1 cellular context compared by ENCODE assay signal in genomic region chr16:89343501-89344291, GRCh38.
TF ChIP-seq lines count a peak whose summit lies in the region.

No MANE protein-coding gene starts in this region.

TF ChIP-seq in HEK293, 187 proteins besides CTCF, POLR2A, EP300 and RAD21 (continued from another document and continues in another):
- TF ChIP-seq PRDM2 (tag by site-specific recombination; IDR thresholded peaks at IDR 0.05; ENCODE audit: borderline replicate concordance) = no peak
- TF ChIP-seq ZNF518A (tag by site-specific recombination; conservative IDR thresholded peaks at IDR 0.05; ENCODE audit: low read depth) = no peak
- TF ChIP-seq ZNF112 (tag by site-specific recombination; IDR thresholded peaks at IDR 0.05) = no peak
- TF ChIP-seq ZNF510 (tag by site-specific recombination; IDR thresholded peaks at IDR 0.05; ENCODE audit: insufficient replicate concordance) = no peak
- 0 out of 2 replicates have a peak, but pooled peaks have one; percentile 52 for TF ChIP-seq ZSCAN30 (tag by site-specific recombination; IDR thresholded peaks at IDR 0.05)
- TF ChIP-seq ZNF639 (tag by site-specific recombination; IDR thresholded peaks at IDR 0.05) = no peak
- TF ChIP-seq ZBTB20 (tag by site-specific recombination; IDR thresholded peaks at IDR 0.05) = no peak
- TF ChIP-seq ZNF16 (tag by site-specific recombination; IDR thresholded peaks at IDR 0.05; ENCODE audit: low read depth) = no peak
- no peak for TF ChIP-seq ZNF302 (tag by site-specific recombination; IDR thresholded peaks at IDR 0.05; ENCODE audit: low read depth)
- TF ChIP-seq ZNF830 (tag by site-specific recombination; IDR thresholded peaks at IDR 0.05; ENCODE audit: low read depth) = no peak
- no peak for TF ChIP-seq ZNF239 (tag by site-specific recombination; IDR thresholded peaks at IDR 0.05)
- no peak for TF ChIP-seq ZNF391 (tag by site-specific recombination; IDR thresholded peaks at IDR 0.05; ENCODE audit: borderline replicate concordance, low read depth)
- TF ChIP-seq ZNF133 (tag by site-specific recombination; IDR thresholded peaks at IDR 0.05) = no peak
- TF ChIP-seq GLIS2 (tag by site-specific recombination; IDR thresholded peaks at IDR 0.05) = peak; percentile 91
- TF ChIP-seq ZNF292 (tag by site-specific recombination; IDR thresholded peaks at IDR 0.05; ENCODE audit: borderline replicate concordance, low read depth) = no peak
- TF ChIP-seq ZNF776 (tag by site-specific recombination; IDR thresholded peaks at IDR 0.05; ENCODE audit: borderline replicate concordance) = no peak
- no peak for TF ChIP-seq OVOL3 (tag by site-specific recombination; IDR thresholded peaks at IDR 0.05)
- TF ChIP-seq PRDM4 (tag by site-specific recombination; IDR thresholded peaks at IDR 0.05) = 0 out of 2 replicates have a peak, but pooled peaks have one; percentile 15
- TF ChIP-seq ZNF837 (tag by site-specific recombination; IDR thresholded peaks at IDR 0.05) = no peak
- TF ChIP-seq HIC1 (tag by site-specific recombination; IDR thresholded peaks at IDR 0.05) = peak; percentile 56; the same call in 1 of the 2 replicates
- TF ChIP-seq ZNF658 (tag by site-specific recombination; IDR thresholded peaks at IDR 0.05) = no peak
- no peak for TF ChIP-seq ZNF501 (tag by site-specific recombination; IDR thresholded peaks at IDR 0.05)
- no peak for TF ChIP-seq ZNF692 (tag by site-specific recombination; IDR thresholded peaks at IDR 0.05)
- TF ChIP-seq SP3 (tag by site-specific recombination; IDR thresholded peaks at IDR 0.05) = peak; percentile 47; the same call in 1 of the 2 replicates
- TF ChIP-seq ZNF174 (tag by site-specific recombination; IDR thresholded peaks at IDR 0.05) = no peak
- peak; percentile 95 for TF ChIP-seq FEZF1 (tag by site-specific recombination; IDR thresholded peaks at IDR 0.05)
- no peak for TF ChIP-seq ZNF585B (tag by site-specific recombination; IDR thresholded peaks at IDR 0.05)
- TF ChIP-seq ZSCAN18 (tag by site-specific recombination; IDR thresholded peaks at IDR 0.05) = no peak
- TF ChIP-seq ZIC2 (tag by site-specific recombination; IDR thresholded peaks at IDR 0.05) = peak; percentile 98
- no peak for TF ChIP-seq ZNF560 (tag by site-specific recombination; IDR thresholded peaks at IDR 0.05; ENCODE audit: borderline replicate concordance)
- peak; percentile 79 for TF ChIP-seq GLIS1 (tag by site-specific recombination; IDR thresholded peaks at IDR 0.05)
- TF ChIP-seq ZNF610 (tag by site-specific recombination; IDR thresholded peaks at IDR 0.05; ENCODE audit: borderline replicate concordance) = no peak
- TF ChIP-seq SP2 (tag by site-specific recombination; IDR thresholded peaks at IDR 0.05) = peak; percentile 34; the same call in 1 of the 2 replicates
- TF ChIP-seq ZNF600 (tag by site-specific recombination; IDR thresholded peaks at IDR 0.05) = peak; percentile 78
- no peak for TF ChIP-seq ZNF580 (tag by site-specific recombination; IDR thresholded peaks at IDR 0.05)
- TF ChIP-seq ZNF324 (tag by site-specific recombination; IDR thresholded peaks at IDR 0.05) = no peak
- TF ChIP-seq ZNF561 (tag by site-specific recombination; IDR thresholded peaks at IDR 0.05; ENCODE audit: borderline replicate concordance) = no peak
- no peak for TF ChIP-seq KLF7 (tag by site-specific recombination; IDR thresholded peaks at IDR 0.05; ENCODE audit: borderline replicate concordance)
- no peak for TF ChIP-seq BCL11B (tag by site-specific recombination; IDR thresholded peaks at IDR 0.05; ENCODE audit: low read depth)
- TF ChIP-seq ZNF660 (tag by site-specific recombination; IDR thresholded peaks at IDR 0.05) = no peak; the same call in 1 of the 2 replicates
- TF ChIP-seq ZNF629 (tag by site-specific recombination; IDR thresholded peaks at IDR 0.05) = peak; percentile 76
- peak; percentile 48 for TF ChIP-seq ZFHX2 (tag by site-specific recombination; conservative IDR thresholded peaks at IDR 0.05)
- TF ChIP-seq ZBTB21 (tag by site-specific recombination; IDR thresholded peaks at IDR 0.05) = no peak
